9 cellular contexts compared by ENCODE assay signal in the genomic region with DNA sequence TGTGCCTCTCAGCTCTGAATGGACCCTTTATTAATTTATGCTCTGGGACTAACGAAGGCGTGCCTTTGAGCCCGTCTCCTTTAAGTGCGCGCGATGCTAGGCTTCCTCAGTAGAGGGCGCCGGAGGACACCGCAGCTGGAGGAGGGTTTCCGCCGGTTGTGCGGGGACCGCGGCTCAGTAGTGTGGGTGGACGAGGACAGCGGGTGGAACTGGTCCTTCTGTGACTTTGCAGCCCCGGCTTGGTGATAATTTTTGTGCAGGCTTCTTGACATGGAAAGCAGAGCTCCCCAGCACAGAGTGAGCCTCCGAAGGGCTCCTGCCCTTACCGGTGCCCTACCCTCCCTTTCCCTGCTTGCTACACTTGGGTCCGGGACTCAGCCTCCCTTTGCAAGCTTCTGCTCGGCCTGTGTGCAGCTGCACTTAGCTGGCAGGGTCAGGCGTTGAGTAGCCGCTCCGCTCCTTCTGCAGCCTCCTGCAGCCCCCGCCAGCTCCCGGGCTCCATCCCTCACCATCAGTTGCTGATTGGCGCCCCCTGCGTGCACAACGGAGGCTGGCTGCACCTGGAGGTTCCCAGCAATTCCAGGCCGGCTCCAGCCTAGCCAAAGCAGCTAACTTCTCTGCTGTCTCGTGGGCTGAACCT. TPM values are rescaled to one million over a fixed set of nuclear protein-coding genes. Genes with fewer than 3 reads are reported as not detected.
DNase-seq lines count a peak whose midpoint lies in the region; ATAC-seq, FAIRE-seq and TF ChIP-seq lines count a peak whose summit lies in the region.
"Had no signal": no experiment of that assay in that cellular context is flagged by ENCODE, and none has a peak within 500 bp of the region (broad histone marks: within the 10 kb centered on the region; RNA-seq: fewer than 3 reads in every experiment).

No MANE protein-coding gene starts in this region.

- peak overlapping the region; percentile 93 for H2AFZ ChIP-seq in mammary epithelial cell (ENCODE audit: low read depth, low read length)

- in situ Hi-C loops in mammary epithelial cell (cut with MboI; ENCODE audit: low sequenced_read_pairs in 2 of 2), result loop anchor here (25.0 kb wide), 2 partner anchors 233 to 608 kb away; no protein-coding TSS in a partner anchor

- under 1% methylated on average over 28 of the region's 31 CpGs for WGBS in mammary epithelial cell (ENCODE audit: low coverage, missing lambda C conversion rate)
- 1 to 3% (median 1%) methylated on average over 31 of the region's 31 CpGs for WGBS in small intestine, 3 donors

- DNase-seq in NCI-H2107 (lab: John Stamatoyannopoulos, UW) (peak; percentile 8), NCI-H2107 treated with DMSO at 0.1 percent for 48 hours (lab: John Stamatoyannopoulos, UW; ENCODE audit: unreplicated experiment) (no peak), NCI-H2081 (lab: John Stamatoyannopoulos, UW) (peak; percentile 81 to 82), mammary epithelial cell (peak; percentile 62), iPS-NIHi7 (ENCODE audit: extremely low spot score) (peak; percentile 87), small intestine (peak; percentile 75)

- CTCF ChIA-PET in mammary epithelial cell (lab: Charles Lee; ENCODE audit: low non-redundant PET), result interaction anchor here (0.5 to 1.5 kb wide), 8 partner anchors 26 to 1378 kb away, joined by 3 to 24 read pairs (median 3); no protein-coding TSS in a partner anchor

- intact Hi-C loops in mammary epithelial cell (cut with micrococcal nuclease), result loop anchor here (1.0 to 10.0 kb wide), 8 partner anchors 631 to 1801 kb away; no protein-coding TSS in a partner anchor

- no peaks in the 10 kb centered on the region for H3K79me2 ChIP-seq in mammary epithelial cell (ENCODE audit: insufficient read depth, low read length)

- peak overlapping the region; percentile 60 for H3K4me3 ChIP-seq in WI38 (ENCODE audit: low read depth, low read length)
- peak overlapping the region; percentile 54 to 61 (median 54) for H3K4me3 ChIP-seq in mammary epithelial cell (replicated peaks in 1 of 3; ENCODE audit: insufficient read depth in 1 of 3, low read depth in 2 of 3, low read length in 3 of 3)
- H3K4me3 ChIP-seq in small intestine (ENCODE audit: low read depth in 1 of 2, low read length in 2 of 2), result peak overlapping the region; percentile 19 to 48

- dilution Hi-C loops in mammary epithelial cell (cut with HindIII; ENCODE audit: low sequenced_read_pairs), result loop anchor here (10.0 kb wide), 1 partner anchor 601 kb away; no protein-coding TSS in a partner anchor

- H3K27ac ChIP-seq in mammary epithelial cell (ENCODE audit: insufficient read depth, low read depth, low read length) (no peak overlapping the region), small intestine (ENCODE audit: low read depth in 1 of 2, low read length in 1 of 2) (no peak overlapping the region)

- FAIRE-seq in small intestine (lab: Jason Lieb, UNC), result no peak
- FAIRE-seq: G401.6 had no signal

- H3K4me1 ChIP-seq in mammary epithelial cell (ENCODE audit: insufficient read depth, low read length) (peaks cover 18% of the 10 kb centered on the region), small intestine (ENCODE audit: control insufficient read depth in 2 of 2, insufficient read depth in 1 of 2, low read depth in 1 of 2, low read length in 1 of 2) (peaks cover 0 to 3% of the 10 kb centered on the region in 2 donors)

- H3K27me3 ChIP-seq in mammary epithelial cell (ENCODE audit: insufficient read depth, low read length) (no peaks in the 10 kb centered on the region), small intestine (ENCODE audit: control insufficient read depth in 2 of 2, insufficient read depth in 2 of 2, low read length in 2 of 2) (peaks cover 0 to 4% of the 10 kb centered on the region in 2 donors)

- no TSS peak for BruUV-seq in mammary epithelial cell (replicated peaks; lab: Mats Ljungman, UMichigan)

- peak; percentile 94 for TF ChIP-seq CTCF in WI38 (IDR thresholded peaks at IDR 0.05; ENCODE audit: low read depth, low read length)
- peak; percentile 90 to 96 for TF ChIP-seq CTCF in mammary epithelial cell (conservative IDR thresholded peaks at IDR 0.05 in 1 of 2, IDR thresholded peaks at IDR 0.05 in 1 of 2; ENCODE audit: extremely low read depth in 1 of 2, insufficient read depth in 1 of 2, low read depth in 1 of 2, low read length in 2 of 2)

- peak overlapping the region; percentile 94 for H3K4me2 ChIP-seq in mammary epithelial cell (ENCODE audit: insufficient read depth, low read depth, low read length)

- no peak overlapping the region for H3K9ac ChIP-seq in mammary epithelial cell (ENCODE audit: insufficient read depth, low read length)

- H3K9me3 ChIP-seq in mammary epithelial cell (replicated peaks; ENCODE audit: insufficient read depth, low read length), result no peaks in the 10 kb centered on the region
- H3K9me3 ChIP-seq in small intestine (ENCODE audit: control insufficient read depth, low read depth), result no peaks in the 10 kb centered on the region

- no peaks in the 10 kb centered on the region for H4K20me1 ChIP-seq in mammary epithelial cell (ENCODE audit: insufficient read depth, low read length)

- ATAC-seq in HG02973 (IDR thresholded peaks at IDR 0.05; ENCODE audit: unreplicated experiment), result peak; percentile 94

- no peaks in the 10 kb centered on the region for H3K36me3 ChIP-seq in mammary epithelial cell (ENCODE audit: insufficient read depth, low read length)
- no peaks in the 10 kb centered on the region for H3K36me3 ChIP-seq in small intestine (ENCODE audit: control insufficient read depth in 2 of 2, insufficient read depth in 2 of 2, low read length in 2 of 2)

RNA-seq across cellular contexts. Expression of a gene that starts 26.8 kb away (rescaled TPM):
- total RNA-seq in mammary epithelial cell, result 10 to 100 TPM; 22.5 to 38.3 TPM
- polyA plus RNA-seq in mammary epithelial cell (13.4 TPM), small intestine (10 to 100 TPM; 11.7 to 15.1 (median 12.1) TPM)
- polyA minus RNA-seq in mammary epithelial cell, result 25.3 TPM
